ENCODE assay signal across 19 cellular contexts in the genomic region with DNA sequence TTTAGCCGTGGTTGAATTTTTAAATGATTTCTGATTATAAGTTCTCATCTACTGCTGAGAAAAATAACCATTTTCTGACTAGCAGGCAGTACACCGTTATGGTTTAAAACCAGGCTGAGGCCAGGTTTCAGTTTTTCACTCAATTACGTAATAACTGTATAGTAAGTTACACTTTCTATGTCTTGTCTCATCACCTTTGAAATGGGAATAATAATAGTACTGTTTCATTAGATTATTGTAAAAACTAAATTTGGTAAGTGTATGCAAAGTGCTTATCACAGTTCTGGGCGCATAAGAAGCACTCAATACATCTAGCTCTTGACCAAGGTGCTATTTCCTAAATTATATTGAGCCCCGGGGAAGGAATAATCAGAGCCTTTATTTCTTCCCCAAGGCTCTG.
A peak's percentile ranks its signal among the peaks of the same experiment; 100 is the strongest.
DNase-seq lines count a peak whose midpoint lies in the region; ATAC-seq and TF ChIP-seq lines count a peak whose summit lies in the region.
"Had no signal": no experiment of that assay in that cellular context is flagged by ENCODE, and none has a peak within 500 bp of the region (broad histone marks: within the 10 kb centered on the region; RNA-seq: fewer than 3 reads in every experiment).

No MANE protein-coding gene starts in this region.

- in situ Hi-C loops in GM13976 (cut with MboI; ENCODE audit: low sequenced_read_pairs, unreplicated experiment) (no loop called here), Panc1 (cut with HindIII; ENCODE audit: low pct_unique_long_range_greater_than_20kb, low sequenced_read_pairs) (no loop called here)

- CTCF ChIA-PET in CD4-positive, alpha-beta T cell (lab: Charles Lee), result interaction anchor here (1.5 to 21.0 kb wide), 2 partner anchors 15 to 24 kb away, joined by 3 to 309 read pairs; no protein-coding TSS in a partner anchor
- CTCF ChIA-PET in Panc1 (lab: Charles Lee), result interaction anchor here (0.9 to 3.1 kb wide), 2 partner anchors 13 to 25 kb away, joined by 5 to 21 read pairs; no protein-coding TSS in a partner anchor

- no peak for DNase-seq in CD4-positive, alpha-beta T cell
- peak; percentile 40 for DNase-seq in GM13976 (ENCODE audit: low spot score)
- no peak for DNase-seq in Panc1 (ENCODE audit: low read depth, low spot score)
- no peak for DNase-seq in epithelial cell of prostate (ENCODE audit: low read depth, low spot score)
- no peak for DNase-seq in NCI-H1436 (lab: John Stamatoyannopoulos, UW)
- DNase-seq in SW480 (ENCODE audit: low spot score), result no peak
- no peak for DNase-seq in NCI-H187 (lab: John Stamatoyannopoulos, UW)
- DNase-seq: activated effector memory CD4-positive, alpha-beta T cell treated with anti-CD3 and anti-CD28 coated beads, Interleukin-2, amount 50 U/mL, for 16 hours; BE2C; DMS53; left ventricle myocardium inferior; NCI-H1694; NCI-H446 treated with DMSO at 0.1 percent for 48 hours; posterior cingulate gyrus; SIG-M5; stimulated activated CD4-positive, alpha-beta T cell treated with anti-CD3 and anti-CD28 coated beads, Interleukin-4, amount 100 ng/mL, for 1 hour; stimulated activated CD8-positive, alpha-beta memory T cell treated with anti-CD3 and anti-CD28 coated beads, Interleukin-4, amount 100 ng/mL, for 48 hours had no signal

- TF ChIP-seq CTCF in CD4-positive, alpha-beta T cell (IDR thresholded peaks at IDR 0.05), result no peak
- TF ChIP-seq CTCF in GM13976 (IDR thresholded peaks at IDR 0.05; ENCODE audit: borderline replicate concordance, control extremely low read depth, extremely low read depth, insufficient read depth, missing control alignments) (no peak), Panc1 (IDR thresholded peaks at IDR 0.05) (no peak)

- ATAC-seq in CD4-positive, alpha-beta T cell (ENCODE audit: poor library complexity), result no peak
- no peak for ATAC-seq in Panc1
- ATAC-seq: gastroesophageal sphincter had no signal

- H3K9me3 ChIP-seq in CD4-positive, alpha-beta T cell (ENCODE audit: control insufficient read depth, low read length), result no peaks in the 10 kb centered on the region
- H3K9me3 ChIP-seq in Panc1 (ENCODE audit: control insufficient read depth, insufficient read depth, low read depth, low read length), result no peaks in the 10 kb centered on the region
- H3K9me3 ChIP-seq: BE2C, gastroesophageal sphincter, left ventricle myocardium inferior had no signal

- peak overlapping the region; percentile 47 for H3K4me3 Mint-ChIP-seq in CD4-positive, alpha-beta T cell

- no peaks in the 10 kb centered on the region for H3K9me3 Mint-ChIP-seq in CD4-positive, alpha-beta T cell

- peak overlapping the region; percentile 81 for H3K27ac Mint-ChIP-seq in CD4-positive, alpha-beta T cell

- no peaks in the 10 kb centered on the region for H3K36me3 ChIP-seq in Panc1 (ENCODE audit: control insufficient read depth, insufficient read depth, low read length)
- H3K36me3 ChIP-seq: BE2C, gastroesophageal sphincter, left ventricle myocardium inferior had no signal

- H3K27ac ChIP-seq in CD4-positive, alpha-beta T cell (ENCODE audit: low read depth, low read length), result no peak overlapping the region
- peak overlapping the region; percentile 78 for H3K27ac ChIP-seq in Panc1 (ENCODE audit: low read length)
- H3K27ac ChIP-seq in epithelial cell of prostate, result peak overlapping the region; percentile 70
- H3K27ac ChIP-seq: coronary artery, gastroesophageal sphincter, left ventricle myocardium inferior had no signal

- no peak overlapping the region for H3K4me3 ChIP-seq in Panc1 (ENCODE audit: low read depth in 2 of 2, low read length in 2 of 2)
- H3K4me3 ChIP-seq: coronary artery, gastroesophageal sphincter, left ventricle myocardium inferior had no signal

- no peaks in the 10 kb centered on the region for H3K36me3 Mint-ChIP-seq in CD4-positive, alpha-beta T cell (ENCODE audit: low read depth)

- no peaks in the 10 kb centered on the region for H3K27me3 Mint-ChIP-seq in CD4-positive, alpha-beta T cell

- intact Hi-C loops in CD4-positive, alpha-beta T cell (cut with DNase I, micrococcal nuclease), result loop anchor here in 1 of 2 experiments (5.0 kb wide), 1 partner anchor 106 kb away; the partner anchor contains the start of gene RANBP2
- intact Hi-C loops in Panc1 (cut with micrococcal nuclease; ENCODE audit: unreplicated experiment), result no loop called here

- BruUV-seq in Panc1 (replicated peaks; lab: Mats Ljungman, UMichigan), result no TSS peak

- H3K27me3 ChIP-seq in CD4-positive, alpha-beta T cell (ENCODE audit: control insufficient read depth, insufficient read depth, low read length), result no peaks in the 10 kb centered on the region
- H3K27me3 ChIP-seq in Panc1 (ENCODE audit: control insufficient read depth, insufficient read depth, low read length), result no peaks in the 10 kb centered on the region
- H3K27me3 ChIP-seq: BE2C, gastroesophageal sphincter had no signal

- peaks cover 81% of the 10 kb centered on the region for H3K4me1 ChIP-seq in Panc1 (ENCODE audit: control insufficient read depth, insufficient read depth, low read length)

- H3K4me1 Mint-ChIP-seq in CD4-positive, alpha-beta T cell (ENCODE audit: low read depth), result peaks cover 75% of the 10 kb centered on the region

- POLR2A ChIA-PET in CD4-positive, alpha-beta T cell (lab: Charles Lee), result interaction anchor here (1.5 to 2.1 kb wide), 4 partner anchors 10 to 25 kb away, joined by 4 to 16 read pairs (median 8); no protein-coding TSS in a partner anchor
- POLR2A ChIA-PET in Panc1 (lab: Charles Lee), result no interaction called here
